17 cellular contexts compared by ENCODE assay signal in genomic region chr4:98672583-98673281, GRCh38. TPM values are rescaled to one million over a fixed set of nuclear protein-coding genes. Genes with fewer than 3 reads are reported as not detected.
A peak's percentile ranks its signal among the peaks of the same experiment; 100 is the strongest.
DNase-seq lines count a peak whose midpoint lies in the region; ATAC-seq and TF ChIP-seq lines count a peak whose summit lies in the region.
"Had no signal": no experiment of that assay in that cellular context is flagged by ENCODE, and none has a peak within 500 bp of the region (broad histone marks: within the 10 kb centered on the region; RNA-seq: fewer than 3 reads in every experiment).

No MANE protein-coding gene starts in this region.

- no peak overlapping the region for H2AFZ ChIP-seq in IMR-90 (replicated peaks; ENCODE audit: low read length, poor library complexity)

- H2BK20ac ChIP-seq in IMR-90 (ENCODE audit: low read depth, low read length), result no peak overlapping the region

- no peak for TF ChIP-seq RAD21 in IMR-90 (IDR thresholded peaks at IDR 0.05; ENCODE audit: low read length)

- no peak overlapping the region for H2AK5ac ChIP-seq in IMR-90 (ENCODE audit: low read depth, low read length)

- peaks cover 18% of the 10 kb centered on the region for H3K4me1 Mint-ChIP-seq in activated CD4-positive, alpha-beta T cell treated with anti-CD3 and anti-CD28 coated beads for 36 hours
- peaks cover 12% of the 10 kb centered on the region for H3K4me1 Mint-ChIP-seq in activated naive CD8-positive, alpha-beta T cell treated with anti-CD3 and anti-CD28 coated beads, Interleukin-2, amount 10 ng/mL, durations not matched to agents 7 days and 5 days
- H3K4me1 Mint-ChIP-seq in nephron progenitor cell, result peaks cover 42% of the 10 kb centered on the region
- peaks cover 14% of the 10 kb centered on the region for H3K4me1 Mint-ChIP-seq in activated CD8-positive, alpha-beta memory T cell treated with anti-CD3 and anti-CD28 coated beads, Interleukin-2, amount 10 ng/mL, durations not matched to agents 7 days and 5 days

- H2AK9ac ChIP-seq in IMR-90 (replicated peaks; ENCODE audit: low read depth, low read length, poor library complexity), result no peak overlapping the region

- no peak overlapping the region for H3K27ac Mint-ChIP-seq in activated CD4-positive, alpha-beta T cell treated with anti-CD3 and anti-CD28 coated beads for 36 hours
- H3K27ac Mint-ChIP-seq in activated naive CD8-positive, alpha-beta T cell treated with anti-CD3 and anti-CD28 coated beads, Interleukin-2, amount 10 ng/mL, durations not matched to agents 7 days and 5 days, result peak overlapping the region; percentile 64
- H3K27ac Mint-ChIP-seq in nephron progenitor cell, result peak overlapping the region; percentile 7
- H3K27ac Mint-ChIP-seq in activated CD8-positive, alpha-beta memory T cell treated with anti-CD3 and anti-CD28 coated beads, Interleukin-2, amount 10 ng/mL, durations not matched to agents 7 days and 5 days, result no peak overlapping the region

- no peak overlapping the region for H3K4ac ChIP-seq in IMR-90 (ENCODE audit: low read depth, low read length)

- H2BK15ac ChIP-seq in IMR-90 (ENCODE audit: low read depth, low read length), result no peak overlapping the region

- TF ChIP-seq CTCF in IMR-90 (conservative IDR thresholded peaks at IDR 0.05; ENCODE audit: low read depth, low read length), result no peak
- TF ChIP-seq CTCF in nephron progenitor cell (IDR thresholded peaks at IDR 0.05), result no peak
- no peak for TF ChIP-seq CTCF in suprapubic skin (IDR thresholded peaks at IDR 0.05)

- POLR2A ChIA-PET in activated CD4-positive, alpha-beta T cell treated with anti-CD3 and anti-CD28 coated beads for 36 hours (lab: Charles Lee), result no interaction called here
- POLR2A ChIA-PET in IMR-90 (lab: Charles Lee; ENCODE audit: unreplicated experiment), result interaction anchor here (0.6 kb wide), 1 partner anchor 358 kb away, joined by 3 read pairs; no protein-coding TSS in a partner anchor
- POLR2A ChIA-PET in activated naive CD8-positive, alpha-beta T cell treated with anti-CD3 and anti-CD28 coated beads, Interleukin-2, amount 10 ng/mL, durations not matched to agents 7 days and 5 days (lab: Charles Lee), result no interaction called here

- CTCF ChIA-PET in activated CD4-positive, alpha-beta T cell treated with anti-CD3 and anti-CD28 coated beads for 36 hours (lab: Charles Lee), result interaction anchor here (0.6 kb wide), 1 partner anchor 56 kb away, joined by 3 read pairs; no protein-coding TSS in a partner anchor
- CTCF ChIA-PET in IMR-90 (lab: Yijun Ruan, JAX), result interaction anchor here (0.6 to 0.7 kb wide), 2 partner anchors 73 to 289 kb away, joined by 3 read pairs; no protein-coding TSS in a partner anchor
- CTCF ChIA-PET in activated CD8-positive, alpha-beta memory T cell treated with anti-CD3 and anti-CD28 coated beads, Interleukin-2, amount 10 ng/mL, durations not matched to agents 7 days and 5 days (lab: Charles Lee), result interaction anchor here (1.8 kb wide), 1 partner anchor 10 kb away, joined by 5 read pairs; no protein-coding TSS in a partner anchor

- no peak overlapping the region for H2BK120ac ChIP-seq in IMR-90 (ENCODE audit: low read depth, low read length)

- H4K20me1 ChIP-seq in IMR-90 (ENCODE audit: insufficient read depth, low read length), result no peaks in the 10 kb centered on the region

- no peaks in the 10 kb centered on the region for H3K9me1 ChIP-seq in IMR-90 (ENCODE audit: insufficient read depth, low read length)

- in situ Hi-C loops in IMR-90 (cut with MboI; ENCODE audit: low sequenced_read_pairs), result loop anchor here (25.0 kb wide), 2 partner anchors 410 to 510 kb away; partner anchors contain the start of gene RAP1GDS1

- H3K4me1 ChIP-seq in IMR-90 (ENCODE audit: control insufficient read depth, insufficient read depth, low read length) (0 out of 2 replicates have a peak, but pooled peaks cover 3% of the 10 kb centered on the region), suprapubic skin (peaks cover 3% of the 10 kb centered on the region)

- H3K79me1 ChIP-seq in IMR-90 (ENCODE audit: low read depth in 1 of 2, low read length in 2 of 2), result no peaks in the 10 kb centered on the region

- no peak for DNase-seq in activated CD4-positive, alpha-beta T cell treated with anti-CD3 and anti-CD28 coated beads for 36 hours
- no peak for DNase-seq in activated CD4-positive, alpha-beta T cell treated with anti-CD3 and anti-CD28 coated beads, Interleukin-2, amount 50 U/mL, for 1 hour
- no peak for DNase-seq in IMR-90
- no peak for DNase-seq in activated naive CD8-positive, alpha-beta T cell treated with anti-CD3 and anti-CD28 coated beads, Interleukin-2, amount 10 ng/mL, durations not matched to agents 7 days and 5 days
- no peak for DNase-seq in nephron progenitor cell
- no peak for DNase-seq in suprapubic skin (ENCODE audit: low spot score in 2 of 2)
- no peak for DNase-seq in activated CD8-positive, alpha-beta memory T cell treated with anti-CD3 and anti-CD28 coated beads, Interleukin-2, amount 10 ng/mL, durations not matched to agents 7 days and 5 days
- DNase-seq: ACHN; activated CD8-positive, alpha-beta memory T cell treated with anti-CD3 and anti-CD28 coated beads for 24 hours; activated effector memory CD4-positive, alpha-beta T cell treated with anti-CD3 and anti-CD28 coated beads, Interleukin-2, amount 50 U/mL, for 16 hours; COR-L47; NCI-H1417 treated with DMSO at 0.1 percent for 48 hours; NCI-H510A; stimulated activated CD4-positive, alpha-beta T cell treated with anti-CD3 and anti-CD28 coated beads, Interleukin-15, amount 100 ng/mL, for 24 hours had no signal

- no peak overlapping the region for H4K8ac ChIP-seq in IMR-90 (ENCODE audit: low read depth in 2 of 2, low read length in 2 of 2)

- H3K14ac ChIP-seq in IMR-90 (replicated peaks; ENCODE audit: low read depth, low read length), result no peak overlapping the region

- H3K4me3 ChIP-seq in IMR-90 (ENCODE audit: insufficient read depth, low read depth, low read length) (no peak overlapping the region), suprapubic skin (no peak overlapping the region)
- H3K4me3 ChIP-seq: lung had no signal

- H3K36me3 ChIP-seq in IMR-90 (ENCODE audit: control insufficient read depth, insufficient read depth, low read length) (no peaks in the 10 kb centered on the region), suprapubic skin (no peaks in the 10 kb centered on the region)

- no peak overlapping the region for H3K56ac ChIP-seq in IMR-90 (ENCODE audit: extremely low read depth, insufficient read depth, low read length)

- no peak overlapping the region for H3K4me2 ChIP-seq in IMR-90 (ENCODE audit: low read depth, low read length)

- H3K4me3 Mint-ChIP-seq in activated CD4-positive, alpha-beta T cell treated with anti-CD3 and anti-CD28 coated beads for 36 hours, result no peak overlapping the region
- H3K4me3 Mint-ChIP-seq in activated naive CD8-positive, alpha-beta T cell treated with anti-CD3 and anti-CD28 coated beads, Interleukin-2, amount 10 ng/mL, durations not matched to agents 7 days and 5 days, result peak overlapping the region; percentile 64
- H3K4me3 Mint-ChIP-seq in nephron progenitor cell, result peak overlapping the region; percentile 42
- H3K4me3 Mint-ChIP-seq in activated CD8-positive, alpha-beta memory T cell treated with anti-CD3 and anti-CD28 coated beads, Interleukin-2, amount 10 ng/mL, durations not matched to agents 7 days and 5 days, result no peak overlapping the region

- H3K9ac ChIP-seq in IMR-90 (ENCODE audit: low read depth, low read length), result no peak overlapping the region

- H3K23ac ChIP-seq in IMR-90 (ENCODE audit: low read depth, low read length), result no peak overlapping the region

- peak; percentile 45 for ATAC-seq in activated CD4-positive, alpha-beta T cell treated with anti-CD3 and anti-CD28 coated beads for 36 hours
- ATAC-seq in IMR-90 (ENCODE audit: low read depth), result 0 out of 2 replicates have a peak, but pooled peaks have one; percentile 40
- no peak for ATAC-seq in activated naive CD8-positive, alpha-beta T cell treated with anti-CD3 and anti-CD28 coated beads, Interleukin-2, amount 10 ng/mL, durations not matched to agents 7 days and 5 days (ENCODE audit: low read depth)
- ATAC-seq in HG03175 (IDR thresholded peaks at IDR 0.05; ENCODE audit: unreplicated experiment), result no peak
- ATAC-seq in activated CD8-positive, alpha-beta memory T cell treated with anti-CD3 and anti-CD28 coated beads, Interleukin-2, amount 10 ng/mL, durations not matched to agents 7 days and 5 days, result no peak

- H3K18ac ChIP-seq in IMR-90 (ENCODE audit: low read depth, low read length), result no peak overlapping the region

- H3K9me3 Mint-ChIP-seq in activated CD4-positive, alpha-beta T cell treated with anti-CD3 and anti-CD28 coated beads for 36 hours (ENCODE audit: low read depth), result no peaks in the 10 kb centered on the region
- peaks cover 2% of the 10 kb centered on the region for H3K9me3 Mint-ChIP-seq in activated naive CD8-positive, alpha-beta T cell treated with anti-CD3 and anti-CD28 coated beads, Interleukin-2, amount 10 ng/mL, durations not matched to agents 7 days and 5 days
- H3K9me3 Mint-ChIP-seq in nephron progenitor cell, result no peaks in the 10 kb centered on the region
- H3K9me3 Mint-ChIP-seq in activated CD8-positive, alpha-beta memory T cell treated with anti-CD3 and anti-CD28 coated beads, Interleukin-2, amount 10 ng/mL, durations not matched to agents 7 days and 5 days (ENCODE audit: low read depth), result no peaks in the 10 kb centered on the region

- no peak overlapping the region for H2BK5ac ChIP-seq in IMR-90 (ENCODE audit: low read depth, low read length, poor library complexity, severe bottlenecking)

- H3K9me3 ChIP-seq in IMR-90 (ENCODE audit: control insufficient read depth, insufficient read depth, low read length) (no peaks in the 10 kb centered on the region), suprapubic skin (no peaks in the 10 kb centered on the region)

- no peak overlapping the region for H4K91ac ChIP-seq in IMR-90 (ENCODE audit: insufficient read depth, low read depth, low read length)

- TF ChIP-seq POLR2A in IMR-90 (IDR thresholded peaks at IDR 0.05; ENCODE audit: low read depth, low read length) (no peak), suprapubic skin (IDR thresholded peaks at IDR 0.05) (no peak)

- H3K27ac ChIP-seq in IMR-90 (ENCODE audit: insufficient read depth, low read length) (no peak overlapping the region), suprapubic skin (no peak overlapping the region)

- no peaks in the 10 kb centered on the region for H3K36me3 Mint-ChIP-seq in activated CD4-positive, alpha-beta T cell treated with anti-CD3 and anti-CD28 coated beads for 36 hours (ENCODE audit: low read depth)
- H3K36me3 Mint-ChIP-seq in activated naive CD8-positive, alpha-beta T cell treated with anti-CD3 and anti-CD28 coated beads, Interleukin-2, amount 10 ng/mL, durations not matched to agents 7 days and 5 days, result peaks cover 7% of the 10 kb centered on the region
- no peaks in the 10 kb centered on the region for H3K36me3 Mint-ChIP-seq in nephron progenitor cell (ENCODE audit: low read depth)
- H3K36me3 Mint-ChIP-seq in activated CD8-positive, alpha-beta memory T cell treated with anti-CD3 and anti-CD28 coated beads, Interleukin-2, amount 10 ng/mL, durations not matched to agents 7 days and 5 days, result peaks cover 4% of the 10 kb centered on the region

- H3K27me3 Mint-ChIP-seq in activated CD4-positive, alpha-beta T cell treated with anti-CD3 and anti-CD28 coated beads for 36 hours, result peaks cover 9% of the 10 kb centered on the region
- peaks cover 2% of the 10 kb centered on the region for H3K27me3 Mint-ChIP-seq in activated naive CD8-positive, alpha-beta T cell treated with anti-CD3 and anti-CD28 coated beads, Interleukin-2, amount 10 ng/mL, durations not matched to agents 7 days and 5 days
- peaks cover 3% of the 10 kb centered on the region for H3K27me3 Mint-ChIP-seq in nephron progenitor cell (ENCODE audit: low read depth, poor library complexity)
- peaks cover 4% of the 10 kb centered on the region for H3K27me3 Mint-ChIP-seq in activated CD8-positive, alpha-beta memory T cell treated with anti-CD3 and anti-CD28 coated beads, Interleukin-2, amount 10 ng/mL, durations not matched to agents 7 days and 5 days

- intact Hi-C loops in activated CD4-positive, alpha-beta T cell treated with anti-CD3 and anti-CD28 coated beads for 36 hours (cut with DNase I, micrococcal nuclease), result no loop called here
- intact Hi-C loops in IMR-90 (cut with micrococcal nuclease), result no loop called here

- 57% methylated on average over 1 of the region's 5 CpGs; no CpG with 5 or more reads in 1 of the 2 experiments for WGBS in IMR-90 (ENCODE audit: extremely low coverage in 2 of 2, insufficient read length in 1 of 2), 2 experiments
- WGBS in suprapubic skin, result 56% methylated on average over 5 of the region's 5 CpGs

- TF ChIP-seq EP300 in suprapubic skin (IDR thresholded peaks at IDR 0.05), result no peak

- H3K27me3 ChIP-seq in IMR-90 (ENCODE audit: control insufficient read depth, insufficient read depth, low read length) (no peaks in the 10 kb centered on the region), suprapubic skin (no peaks in the 10 kb centered on the region)

- dilution Hi-C loops in IMR-90 (cut with HindIII; ENCODE audit: low sequenced_read_pairs, unreplicated experiment), result no loop called here

- no TSS peak for BruUV-seq in IMR-90 (replicated peaks; lab: Mats Ljungman, UMichigan)

- no peak overlapping the region for H4K5ac ChIP-seq in IMR-90 (ENCODE audit: low read depth, low read length)

RNA-seq across cellular contexts. Expression of gene TSPAN5, which starts 14.3 kb away (rescaled TPM):
- total RNA-seq in activated CD4-positive, alpha-beta T cell treated with anti-CD3 and anti-CD28 coated beads for 36 hours, result 10 to 100 TPM; 18.4 to 23.6 TPM
- total RNA-seq in IMR-90 (2012; rRNA removed), result 79.6 and 88.3 TPM in 2 replicates
- polyA plus RNA-seq in IMR-90 (2012; rRNA removed), result 58.2 and 64.8 TPM in 2 replicates
- polyA plus RNA-seq in IMR-90 (2012; cell fraction: cytosol; rRNA removed), result 36.9 and 41.6 TPM in 2 replicates
- 21.8 and 70.0 TPM in 2 replicates for polyA plus RNA-seq in IMR-90 (2012; cell fraction: nucleus; rRNA removed; ENCODE audit: low replicate concordance)
- 10 to 100 TPM; 19.8 to 21.4 TPM for total RNA-seq in activated naive CD8-positive, alpha-beta T cell treated with anti-CD3 and anti-CD28 coated beads, Interleukin-2, amount 10 ng/mL, durations not matched to agents 7 days and 5 days
- 10 to 100 TPM; 14.5 to 33.4 (median 17.0) TPM for total RNA-seq in suprapubic skin
- 10 to 100 TPM; 25.0 to 27.8 TPM for total RNA-seq in activated CD8-positive, alpha-beta memory T cell treated with anti-CD3 and anti-CD28 coated beads, Interleukin-2, amount 10 ng/mL, durations not matched to agents 7 days and 5 days
- total RNA-seq: OCI-LY7 had no signal

Comparison
In these comparisons a context has a peak if more than half of its experiments do, and no peak if none do; other contexts are left out.
1. ATAC-seq: peak in activated CD4-positive, alpha-beta T cell treated with anti-CD3 and anti-CD28 coated beads for 36 hours (single experiment) and IMR-90 (single experiment); none in activated naive CD8-positive, alpha-beta T cell treated with anti-CD3 and anti-CD28 coated beads, Interleukin-2, amount 10 ng/mL, durations not matched to agents 7 days and 5 days (single experiment), HG03175 (single experiment) and activated CD8-positive, alpha-beta memory T cell treated with anti-CD3 and anti-CD28 coated beads, Interleukin-2, amount 10 ng/mL, durations not matched to agents 7 days and 5 days (single experiment).
2. H3K27ac Mint-ChIP-seq: peak in activated naive CD8-positive, alpha-beta T cell treated with anti-CD3 and anti-CD28 coated beads, Interleukin-2, amount 10 ng/mL, durations not matched to agents 7 days and 5 days (single experiment) and nephron progenitor cell (single experiment); none in activated CD4-positive, alpha-beta T cell treated with anti-CD3 and anti-CD28 coated beads for 36 hours (single experiment) and activated CD8-positive, alpha-beta memory T cell treated with anti-CD3 and anti-CD28 coated beads, Interleukin-2, amount 10 ng/mL, durations not matched to agents 7 days and 5 days (single experiment).
3. H3K4me3 Mint-ChIP-seq: peak in activated naive CD8-positive, alpha-beta T cell treated with anti-CD3 and anti-CD28 coated beads, Interleukin-2, amount 10 ng/mL, durations not matched to agents 7 days and 5 days (single experiment) and nephron progenitor cell (single experiment); none in activated CD4-positive, alpha-beta T cell treated with anti-CD3 and anti-CD28 coated beads for 36 hours (single experiment) and activated CD8-positive, alpha-beta memory T cell treated with anti-CD3 and anti-CD28 coated beads, Interleukin-2, amount 10 ng/mL, durations not matched to agents 7 days and 5 days (single experiment).